ENCODE assay signal across 8 cellular contexts in genomic region chr15:88620995-88621772, GRCh38. TPM values are rescaled to one million over a fixed set of nuclear protein-coding genes. Genes with fewer than 3 reads are reported as not detected.
DNase-seq lines count a peak whose midpoint lies in the region; ATAC-seq and TF ChIP-seq lines count a peak whose summit lies in the region.

AEN (plus strand) TSS chr15:88621340; CDS start chr15:88626210, 4,870 bp downstream.

- H3K36me3 ChIP-seq in HAP-1 (replicated peaks) (peaks cover 48% of the 10 kb centered on the region), MG63 (peaks cover 33% of the 10 kb centered on the region)

- DNase-seq in G401 (ENCODE audit: low spot score) (peak; percentile 95), HAP-1 (ENCODE audit: low spot score in 2 of 2) (peak; percentile 100), MG63 (peak; percentile 97), SHP77 (lab: John Stamatoyannopoulos, UW) (peak; percentile 92), fibroblast of pulmonary artery (ENCODE audit: low read depth) (peak; percentile 96)
- peak; percentile 93 for DNase-seq in activated T-helper 9 cell treated with anti-CD3 and anti-CD28 coated beads, Interleukin-2, amount 50 U/mL, for 16 hours (ENCODE audit: low read depth)
- DNase-seq in stimulated activated naive CD8-positive, alpha-beta T cell treated with anti-CD3 and anti-CD28 coated beads, Interleukin-15, Interleukin-2, amounts not matched to agents 100 U/mL and 50 U/mL, for 24 hours, result peak; percentile 95

- H3K27ac Mint-ChIP-seq in nephron, result peak within 1 kb of the TSS; percentile 25 to 83 (median 64)

- ATAC-seq in stimulated activated naive CD8-positive, alpha-beta T cell treated with anti-CD3 and anti-CD28 coated beads, Interleukin-15, Interleukin-2, amounts not matched to agents 100 U/mL and 50 U/mL, for 24 hours, result peak; percentile 80

- no peaks in the 10 kb centered on the region for H3K9me3 Mint-ChIP-seq in nephron

- H3K4me3 ChIP-seq in HAP-1 (peak within 1 kb of the TSS; percentile 88), MG63 (peak within 1 kb of the TSS; percentile 75), fibroblast of pulmonary artery (replicated peaks; ENCODE audit: low read depth, low read length) (peak within 1 kb of the TSS; percentile 95)

- H3K4me1 Mint-ChIP-seq in nephron, result peaks cover 48% of the 10 kb centered on the region

- H3K27me3 Mint-ChIP-seq in nephron (ENCODE audit: low read depth), result peaks cover 10% of the 10 kb centered on the region

- H3K4me3 Mint-ChIP-seq in nephron, result peak within 1 kb of the TSS; percentile 90 to 93 (median 92)

- in situ Hi-C loops in G401 (cut with HindIII; ENCODE audit: low sequenced_read_pairs) (no loop called here), HAP-1 (cut with MboI; ENCODE audit: low sequenced_read_pairs) (no loop called here)

- peaks cover 66% of the 10 kb centered on the region for H3K4me1 ChIP-seq in HAP-1

- TF ChIP-seq CTCF in fibroblast of pulmonary artery (IDR thresholded peaks at IDR 0.05; ENCODE audit: low read length, missing control alignments) (no peak), nephron (IDR thresholded peaks at IDR 0.05; ENCODE audit: unreplicated experiment in 3 of 3) (no peak)

- no peaks in the 10 kb centered on the region for H3K9me3 ChIP-seq in HAP-1
- H3K9me3 ChIP-seq in MG63, result no peaks in the 10 kb centered on the region

- no peaks in the 10 kb centered on the region for H3K36me3 Mint-ChIP-seq in nephron (ENCODE audit: low read depth)

- H3K27me3 ChIP-seq in HAP-1 (ENCODE audit: low read depth), result no peaks in the 10 kb centered on the region
- no peaks in the 10 kb centered on the region for H3K27me3 ChIP-seq in MG63

RNA-seq across cellular contexts. Expression of gene AEN, which starts in this region (rescaled TPM):
- total RNA-seq in G401 (2014; rRNA removed; shearing (Covaris generic)), result 112 and 148 TPM in 2 replicates
- 33.5 and 48.4 TPM in 2 replicates for total RNA-seq in MG63 (2014; rRNA removed; shearing (Covaris generic); ENCODE audit: low replicate concordance)

Comparison
In these comparisons a context has a peak if more than half of its experiments do, and no peak if none do; other contexts are left out.
1. Peak in every context shown above with its lines: DNase-seq, ATAC-seq and H3K4me3 ChIP-seq.